ENCODE assay signal across 2 cellular contexts in genomic region chr2:45712538-45712937, GRCh38.
TF ChIP-seq lines count a peak whose summit lies in the region.

No MANE protein-coding gene starts in this region.

TF ChIP-seq in GM23338, 12 proteins besides CTCF, POLR2A, EP300 and RAD21 (continued from another document):
- no peak for TF ChIP-seq ZNF462 (CRISPR knock-in tag; IDR thresholded peaks at IDR 0.05)
- no peak for TF ChIP-seq EZH2 (IDR thresholded peaks at IDR 0.05; ENCODE audit: low read depth, unreplicated experiment)
- no peak for TF ChIP-seq ZNF331 (CRISPR knock-in tag; IDR thresholded peaks at IDR 0.05; ENCODE audit: low read depth)
- TF ChIP-seq EZH2phosphoT487 (IDR thresholded peaks at IDR 0.05; ENCODE audit: unreplicated experiment): no peak
- no peak for TF ChIP-seq REST (IDR thresholded peaks at IDR 0.05; ENCODE audit: unreplicated experiment)
TF ChIP-seq in GM23338: peak in this region for 0.

TF ChIP-seq in SK-N-SH treated with all-trans-retinoic acid at 6 μM for 48 hours, 23 proteins besides CTCF, POLR2A, EP300 and RAD21 (continued from another document):
- TF ChIP-seq PATZ1 (CRISPR knock-in tag; IDR thresholded peaks at IDR 0.05; ENCODE audit: borderline replicate concordance): no peak
- TF ChIP-seq ESRRG (CRISPR knock-in tag; IDR thresholded peaks at IDR 0.05): no peak
- no peak for TF ChIP-seq ZNF565 (CRISPR knock-in tag; conservative IDR thresholded peaks at IDR 0.05; ENCODE audit: low read depth)
- TF ChIP-seq ZFP3 (CRISPR knock-in tag; IDR thresholded peaks at IDR 0.05): no peak
